In the genomic region with DNA sequence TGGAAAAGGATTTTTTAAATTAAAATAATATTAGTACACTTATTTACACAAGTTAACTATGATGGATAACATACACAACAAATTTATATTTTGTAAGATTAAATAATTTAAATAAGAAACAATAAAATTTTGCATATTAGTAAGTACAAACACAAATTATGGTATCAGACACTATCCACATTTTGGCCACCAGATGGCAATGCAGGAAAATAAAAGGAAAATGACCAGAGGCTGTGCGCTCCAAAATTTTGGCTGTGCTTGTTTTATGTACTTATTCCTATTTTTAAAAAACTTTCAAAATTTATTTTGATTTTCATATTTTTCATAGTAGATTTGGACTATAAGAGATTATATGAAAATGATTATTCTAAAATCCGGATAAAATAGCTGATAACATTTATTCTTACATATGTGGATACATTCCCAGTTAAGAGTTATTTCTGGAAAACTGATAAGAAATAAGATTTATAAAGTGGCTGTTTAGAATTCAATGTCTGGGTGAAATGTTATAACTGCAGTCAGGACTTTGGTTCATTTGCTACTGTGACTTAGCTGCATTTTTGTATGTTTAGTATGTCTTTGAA, we compare ENCODE assay signal across 8 cellular contexts.
DNase-seq lines count a peak whose midpoint lies in the region; ATAC-seq and FAIRE-seq lines count a peak whose summit lies in the region.

No MANE protein-coding gene starts in this region.

- CTCF ChIA-PET in activated naive CD4-positive, alpha-beta T cell treated with anti-CD3 and anti-CD28 coated beads, Interleukin-2, amount 10 ng/mL, durations not matched to agents 7 days and 5 days (lab: Charles Lee) = interaction anchor here (1.6 kb wide), 1 partner anchor 562 kb away, joined by 5 read pairs; no protein-coding TSS in a partner anchor

- no peaks in the 10 kb centered on the region for H3K27me3 Mint-ChIP-seq in activated naive CD4-positive, alpha-beta T cell treated with anti-CD3 and anti-CD28 coated beads, Interleukin-2, amount 10 ng/mL, durations not matched to agents 7 days and 5 days

- no peaks in the 10 kb centered on the region for H3K9me3 Mint-ChIP-seq in activated naive CD4-positive, alpha-beta T cell treated with anti-CD3 and anti-CD28 coated beads, Interleukin-2, amount 10 ng/mL, durations not matched to agents 7 days and 5 days

- no peak overlapping the region for H3K4me3 Mint-ChIP-seq in activated naive CD4-positive, alpha-beta T cell treated with anti-CD3 and anti-CD28 coated beads, Interleukin-2, amount 10 ng/mL, durations not matched to agents 7 days and 5 days

- DNase-seq in activated naive CD4-positive, alpha-beta T cell treated with anti-CD3 and anti-CD28 coated beads, Interleukin-2, amount 10 ng/mL, durations not matched to agents 7 days and 5 days = peak; percentile 27
- no peak for DNase-seq in activated naive CD4-positive, alpha-beta T cell (lab: John Stamatoyannopoulos, UW)
- DNase-seq in NCI-H2196 (lab: John Stamatoyannopoulos, UW; ENCODE audit: unreplicated experiment) = peak; percentile 56
- peak; percentile 21 for DNase-seq in amniotic stem cell (lab: John Stamatoyannopoulos, UW)
- DNase-seq in ureter (ENCODE audit: low spot score) = peak; percentile 44

- no peaks in the 10 kb centered on the region for H3K4me1 Mint-ChIP-seq in activated naive CD4-positive, alpha-beta T cell treated with anti-CD3 and anti-CD28 coated beads, Interleukin-2, amount 10 ng/mL, durations not matched to agents 7 days and 5 days

- peak; percentile 56 for ATAC-seq in HG03095 (IDR thresholded peaks at IDR 0.05; ENCODE audit: unreplicated experiment)
- ATAC-seq in HG03097 (IDR thresholded peaks at IDR 0.05; ENCODE audit: low FRiP score, unreplicated experiment) = no peak

- peak; percentile 93 for FAIRE-seq in islet of Langerhans (lab: Jason Lieb, UNC)

- no peak overlapping the region for H3K27ac Mint-ChIP-seq in activated naive CD4-positive, alpha-beta T cell treated with anti-CD3 and anti-CD28 coated beads, Interleukin-2, amount 10 ng/mL, durations not matched to agents 7 days and 5 days

- no peaks in the 10 kb centered on the region for H3K36me3 Mint-ChIP-seq in activated naive CD4-positive, alpha-beta T cell treated with anti-CD3 and anti-CD28 coated beads, Interleukin-2, amount 10 ng/mL, durations not matched to agents 7 days and 5 days

Comparison
In these comparisons a context has a peak if more than half of its experiments do, and no peak if none do; other contexts are left out.
1. DNase-seq: peak in activated naive CD4-positive, alpha-beta T cell treated with anti-CD3 and anti-CD28 coated beads, Interleukin-2, amount 10 ng/mL, durations not matched to agents 7 days and 5 days (single experiment), NCI-H2196 (single experiment), amniotic stem cell (single experiment) and ureter (single experiment); none in activated naive CD4-positive, alpha-beta T cell (0 of 4).